ENCODE assay signal across 15 cellular contexts in the genomic region with DNA sequence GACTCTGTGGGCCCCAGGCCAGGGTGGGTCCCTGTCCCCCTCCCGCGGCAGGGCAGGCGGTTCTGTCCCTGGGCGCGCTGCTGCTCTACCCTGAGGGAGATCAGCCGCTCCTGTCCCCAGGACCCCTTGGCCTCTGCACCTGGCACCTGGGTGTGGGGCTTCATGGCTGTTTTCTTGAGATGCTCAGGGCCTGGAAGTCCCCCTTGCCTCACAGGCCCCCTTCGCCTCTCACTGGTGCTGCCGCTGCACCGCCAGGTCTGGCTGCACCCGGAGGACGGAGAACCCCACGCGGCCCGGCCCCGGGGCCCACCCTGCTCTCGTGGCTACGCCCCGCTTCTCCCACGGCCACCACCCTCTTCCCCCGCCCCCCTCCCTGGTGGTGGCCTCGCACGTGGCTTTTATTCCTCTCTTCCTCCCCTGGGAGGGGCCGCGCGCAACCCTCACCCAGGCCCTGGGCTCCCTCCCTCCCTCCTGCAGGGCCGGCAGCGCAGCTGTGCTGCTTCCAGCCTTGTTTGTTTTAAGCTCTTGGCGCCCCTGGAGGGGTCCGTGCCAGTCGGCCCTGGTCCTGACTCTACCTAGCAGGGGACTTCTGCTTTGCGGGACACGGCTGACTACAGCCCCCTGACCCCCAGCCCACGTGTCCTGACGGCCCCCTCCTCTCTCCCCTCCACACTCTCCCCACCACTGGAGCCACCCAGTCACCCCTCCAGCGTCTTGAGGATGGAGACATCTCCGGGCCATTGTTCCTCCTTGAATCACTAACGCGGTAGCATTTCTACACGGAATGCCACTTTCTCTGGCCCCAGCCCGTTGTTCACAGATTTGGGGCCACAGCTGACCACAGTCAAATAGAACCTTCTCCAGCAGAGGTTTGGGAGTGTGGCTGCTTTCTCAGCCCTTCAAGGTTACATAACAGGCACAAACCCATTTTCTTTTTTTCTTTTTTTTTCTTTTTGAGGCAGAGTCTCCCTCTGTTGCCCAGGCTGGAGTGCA. TPM values are rescaled to one million over a fixed set of nuclear protein-coding genes. Genes with fewer than 3 reads are reported as not detected.
DNase-seq lines count a peak whose midpoint lies in the region; ATAC-seq and TF ChIP-seq lines count a peak whose summit lies in the region.
"Had no signal": no experiment of that assay in that cellular context is flagged by ENCODE, and none has a peak within 500 bp of the region (broad histone marks: within the 10 kb centered on the region; RNA-seq: fewer than 3 reads in every experiment).

No MANE protein-coding gene starts in this region.

- H3K4me3 Mint-ChIP-seq in mesothelial cell of epicardium, result no peak overlapping the region

- peak overlapping the region in 1 of 2 experiments; percentile 37 for H3K14ac ChIP-seq in mesenchymal stem cell (ENCODE audit: low read length in 2 of 2)

- no peaks in the 10 kb centered on the region for H3K4me1 Mint-ChIP-seq in mesothelial cell of epicardium

- DNase-seq in Right ventricle myocardium inferior (ENCODE audit: missing footprints) (no peak), right atrium auricular region (ENCODE audit: low spot score) (no peak), coronary artery (ENCODE audit: low spot score) (peak; percentile 65), mesenchymal stem cell (no peak), upper lobe of right lung (peak; percentile 62), mesothelial cell of epicardium (ENCODE audit: low spot score in 2 of 2, unreplicated experiment in 2 of 2) (no peak)
- DNase-seq in NK-92 treated with Interleukin-12 subunit alpha and Interleukin-12 subunit beta, amount 100 ng/mL, for 24 hours (lab: John Stamatoyannopoulos, UW), result no peak
- DNase-seq: activated CD8-positive, alpha-beta memory T cell treated with anti-CD3 and anti-CD28 coated beads, Interleukin-2, amount 50 U/mL, for 4 hours; stimulated activated CD4-positive, alpha-beta T cell treated with anti-CD3 and anti-CD28 coated beads, Interleukin-2, amount 100 ng/mL, for 24 hours had no signal

- H3K4me3 ChIP-seq in right atrium auricular region (no peak overlapping the region), coronary artery (no peak overlapping the region), mesenchymal stem cell (ENCODE audit: insufficient read depth in 1 of 2, low read depth in 1 of 2, low read length in 2 of 2) (peak overlapping the region in 1 of 2 experiments; percentile 44), upper lobe of right lung (no peak overlapping the region)
- H3K4me3 ChIP-seq: cardiac muscle cell had no signal

- H3K36me3 ChIP-seq in right atrium auricular region (no peaks in the 10 kb centered on the region), mesenchymal stem cell (ENCODE audit: control insufficient read depth in 1 of 2, insufficient read depth in 2 of 2, low read depth in 1 of 2, low read length in 2 of 2) (no peaks in the 10 kb centered on the region), upper lobe of right lung (no peaks in the 10 kb centered on the region)
- H3K36me3 ChIP-seq: cardiac muscle cell had no signal

- H3K9ac ChIP-seq in mesenchymal stem cell (ENCODE audit: low read length), result no peak overlapping the region
- H3K9ac ChIP-seq: KMS-11 had no signal

- ATAC-seq in Right ventricle myocardium inferior (peak; percentile 62), upper lobe of right lung (peak; percentile 61), HG03045 (IDR thresholded peaks at IDR 0.05; ENCODE audit: unreplicated experiment) (no peak)

- no peak overlapping the region for H2BK12ac ChIP-seq in mesenchymal stem cell (ENCODE audit: low read length in 2 of 2)

- H3K9me3 ChIP-seq in right atrium auricular region, result no peaks in the 10 kb centered on the region
- H3K9me3 ChIP-seq in mesenchymal stem cell (ENCODE audit: control insufficient read depth, low read length), result no peaks in the 10 kb centered on the region
- H3K9me3 ChIP-seq in upper lobe of right lung, result no peaks in the 10 kb centered on the region

- no peak overlapping the region for H4K8ac ChIP-seq in mesenchymal stem cell (ENCODE audit: low read length)

- H2AK5ac ChIP-seq in mesenchymal stem cell (ENCODE audit: low read length, severe bottlenecking), result no peak overlapping the region

- no peaks in the 10 kb centered on the region for H3K36me3 Mint-ChIP-seq in mesothelial cell of epicardium

- no peak overlapping the region for H2BK5ac ChIP-seq in mesenchymal stem cell (ENCODE audit: low read depth, low read length, poor library complexity, severe bottlenecking)

- no peaks in the 10 kb centered on the region for H3K9me3 Mint-ChIP-seq in mesothelial cell of epicardium

- no peak overlapping the region for H2AFZ ChIP-seq in mesenchymal stem cell (ENCODE audit: low read depth, low read length)

- no peak overlapping the region for H2BK15ac ChIP-seq in mesenchymal stem cell (ENCODE audit: low read depth, poor library complexity, severe bottlenecking)

- intact Hi-C loops in Right ventricle myocardium inferior (cut with DNase I) (no loop called here), upper lobe of right lung (cut with DNase I) (no loop called here)

- peaks cover 0 to 8% of the 10 kb centered on the region in 2 donors for H3K4me1 ChIP-seq in right atrium auricular region
- peaks cover 3% of the 10 kb centered on the region for H3K4me1 ChIP-seq in mesenchymal stem cell (ENCODE audit: control insufficient read depth, insufficient read depth, low read depth, low read length)
- no peaks in the 10 kb centered on the region for H3K4me1 ChIP-seq in upper lobe of right lung

- H2BK120ac ChIP-seq in mesenchymal stem cell (ENCODE audit: low read depth, low read length), result peak overlapping the region; percentile 42

- peaks cover 2% of the 10 kb centered on the region for H3K27me3 Mint-ChIP-seq in mesothelial cell of epicardium (ENCODE audit: low read depth)

- H3K27me3 ChIP-seq in right atrium auricular region (no peaks in the 10 kb centered on the region), mesenchymal stem cell (ENCODE audit: control insufficient read depth in 1 of 2, insufficient read depth in 1 of 2, low read length in 2 of 2) (peaks cover 0 to 3% of the 10 kb centered on the region in 2 experiments), upper lobe of right lung (peaks cover 7% of the 10 kb centered on the region)
- H3K27me3 ChIP-seq: cardiac muscle cell had no signal

- H3K23ac ChIP-seq in mesenchymal stem cell (ENCODE audit: low read length in 2 of 2), result no peak overlapping the region

- no peaks in the 10 kb centered on the region for H3K79me1 ChIP-seq in mesenchymal stem cell (replicated peaks; ENCODE audit: low read length, poor library complexity, severe bottlenecking)

- peak overlapping the region in 1 of 2 experiments; percentile 42 for H3K18ac ChIP-seq in mesenchymal stem cell (ENCODE audit: low read depth in 1 of 2, low read length in 2 of 2)

- no peak overlapping the region for H3K27ac ChIP-seq in right atrium auricular region
- no peak overlapping the region for H3K27ac ChIP-seq in coronary artery
- no peak overlapping the region for H3K27ac ChIP-seq in mesenchymal stem cell (ENCODE audit: low read length, poor library complexity, severe bottlenecking)
- no peak overlapping the region for H3K27ac ChIP-seq in upper lobe of right lung
- H3K27ac ChIP-seq: cardiac muscle cell, KMS-11 had no signal

- H4K91ac ChIP-seq in mesenchymal stem cell (ENCODE audit: low read length), result no peak overlapping the region

- 82% methylated on average over 37 of the region's 40 CpGs for WGBS in mesenchymal stem cell

- no peak for TF ChIP-seq CTCF in right atrium auricular region (IDR thresholded peaks at IDR 0.05)
- TF ChIP-seq CTCF in coronary artery (IDR thresholded peaks at IDR 0.05), result no peak
- no peak for TF ChIP-seq CTCF in upper lobe of right lung (IDR thresholded peaks at IDR 0.05)
- no peak for TF ChIP-seq CTCF in mesothelial cell of epicardium (IDR thresholded peaks at IDR 0.05; ENCODE audit: unreplicated experiment)

- H3K4ac ChIP-seq in mesenchymal stem cell (ENCODE audit: low read depth in 1 of 2, low read length in 2 of 2), result no peak overlapping the region

- H3K27ac Mint-ChIP-seq in mesothelial cell of epicardium, result no peak overlapping the region

- H3K4me2 ChIP-seq in mesenchymal stem cell (ENCODE audit: low read length, poor library complexity, severe bottlenecking), result no peak overlapping the region
- H3K4me2 ChIP-seq: KMS-11 had no signal

RNA-seq across cellular contexts. Expression of a gene that starts 20.6 kb away (rescaled TPM):
- not detected for total RNA-seq in Right ventricle myocardium inferior
- total RNA-seq in right atrium auricular region, result not detected
- polyA plus RNA-seq in mesenchymal stem cell (2013, experiment 1 of 2), result not detected
- not detected for polyA plus RNA-seq in mesenchymal stem cell (2013, experiment 2 of 2)
- not detected for total RNA-seq in upper lobe of right lung
- total RNA-seq in mesothelial cell of epicardium, result not detected in 3 replicates
- total RNA-seq: cardiac muscle cell; glomerular endothelial cell; T-helper 1 cell treated with Interleukin-12 subunit alpha and Interleukin-12 subunit beta and Interleukin-4 antibody, amounts not matched to agents 30 ng/mL and 1 ng/mL, for 36 hours had no signal
- polyA plus RNA-seq: cardiac muscle cell, thymus had no signal

RNA-seq across cellular contexts. Expression of a gene that starts 22.8 kb away (rescaled TPM):
- total RNA-seq in Right ventricle myocardium inferior, result not detected
- not detected for total RNA-seq in right atrium auricular region
- polyA plus RNA-seq in mesenchymal stem cell (2013, experiment 1 of 2), result 0.03 TPM
- not detected for polyA plus RNA-seq in mesenchymal stem cell (2013, experiment 2 of 2)
- total RNA-seq in upper lobe of right lung, result not detected
- not detected in 3 replicates for total RNA-seq in mesothelial cell of epicardium
- total RNA-seq: cardiac muscle cell; glomerular endothelial cell; T-helper 1 cell treated with Interleukin-12 subunit alpha and Interleukin-12 subunit beta and Interleukin-4 antibody, amounts not matched to agents 30 ng/mL and 1 ng/mL, for 36 hours had no signal
- polyA plus RNA-seq: cardiac muscle cell had no signal

Comparison
In these comparisons a context has a peak if more than half of its experiments do, and no peak if none do; other contexts are left out.
1. DNase-seq: peak in coronary artery (single experiment) and upper lobe of right lung (single experiment); none in Right ventricle myocardium inferior (single experiment), right atrium auricular region (single experiment), mesenchymal stem cell (single experiment), mesothelial cell of epicardium (0 of 2) and NK-92 treated with Interleukin-12 subunit alpha and Interleukin-12 subunit beta, amount 100 ng/mL, for 24 hours (single experiment).